ENCODE assay signal across 34 cellular contexts in the genomic region with DNA sequence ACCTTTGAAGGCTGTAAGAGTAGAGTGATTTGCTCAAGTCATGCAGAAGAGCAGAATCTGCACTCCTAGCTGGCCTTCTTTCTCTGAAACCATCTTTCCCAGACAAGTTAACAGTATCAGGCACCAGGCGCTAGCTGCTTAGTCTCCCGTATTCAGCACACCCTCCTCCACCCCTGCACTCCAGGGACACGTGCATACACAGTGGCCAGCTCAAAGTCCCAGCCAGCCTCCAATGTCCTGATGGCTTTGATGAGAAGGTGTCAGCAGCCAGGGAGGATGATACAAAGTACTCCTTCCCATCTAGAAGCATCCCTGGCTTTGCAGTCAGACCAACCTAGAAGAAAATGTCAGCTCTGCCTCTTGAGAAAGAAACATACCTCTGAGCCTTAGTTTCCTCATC.
"Had no signal": no experiment of that assay in that cellular context is flagged by ENCODE, and none has a peak within 500 bp of the region (broad histone marks: within the 10 kb centered on the region; RNA-seq: fewer than 3 reads in every experiment).

No MANE protein-coding gene starts in this region.

- H3K27ac Mint-ChIP-seq: activated B cell treated with CpG ODN at 0.5 μM for 24 hours; activated CD8-positive, alpha-beta T cell treated with anti-CD3 and anti-CD28 coated beads for 36 hours; activated naive CD4-positive, alpha-beta T cell treated with anti-CD3 and anti-CD28 coated beads, Interleukin-2, amount 10 ng/mL, durations not matched to agents 7 days and 5 days; activated naive CD8-positive, alpha-beta T cell treated with anti-CD3 and anti-CD28 coated beads, Interleukin-2, amount 10 ng/mL, durations not matched to agents 7 days and 5 days; activated T-cell treated with anti-CD3 and anti-CD28 coated beads, Interleukin-2, amount 50 U/mL, for 24 hours; activated T-cell treated with anti-CD3 and anti-CD28 coated beads, Interleukin-2, amount 50 U/mL, for 72 hours; brain; dendritic cell treated with granulocyte-macrophage colony-stimulating factor and Interleukin-4, amounts not matched to agents 40 ng/mL and 50 ng/mL, for 4 days; endodermal cell; T-cell; T-helper 1 cell treated with Interleukin-12 subunit alpha and Interleukin-12 subunit beta and Interleukin-4 antibody, amounts not matched to agents 30 μg/mL and 1 μg/mL, for 36 hours had no signal

- H3K27me3 Mint-ChIP-seq: activated naive CD4-positive, alpha-beta T cell treated with anti-CD3 and anti-CD28 coated beads, Interleukin-2, amount 10 ng/mL, durations not matched to agents 7 days and 5 days; activated naive CD8-positive, alpha-beta T cell treated with anti-CD3 and anti-CD28 coated beads, Interleukin-2, amount 10 ng/mL, durations not matched to agents 7 days and 5 days; activated T-cell treated with anti-CD3 and anti-CD28 coated beads, Interleukin-2, amount 50 U/mL, for 24 hours; central memory CD8-positive, alpha-beta T cell; dendritic cell treated with granulocyte-macrophage colony-stimulating factor and Interleukin-4, amounts not matched to agents 40 ng/mL and 50 ng/mL, for 4 days; T-cell had no signal

- H3K27ac ChIP-seq: ascending aorta, breast epithelium, coronary artery, dorsolateral prefrontal cortex, esophagus muscularis mucosa, foreskin keratinocyte, gastrocnemius medialis, WERI-Rb-1 had no signal

- DNase-seq: activated B cell treated with CpG ODN at 0.5 μM for 24 hours; activated CD4-positive, alpha-beta T cell treated with anti-CD3 and anti-CD28 coated beads for 48 hours; activated CD4-positive, alpha-beta T cell treated with anti-CD3 and anti-CD28 coated beads, Interleukin-2, amount 50 U/mL, for 1 hour; activated CD4-positive, alpha-beta T cell treated with anti-CD3 and anti-CD28 coated beads, Interleukin-2, amount 50 U/mL, for 48 hours; activated CD8-positive, alpha-beta memory T cell treated with anti-CD3 and anti-CD28 coated beads for 24 hours; activated CD8-positive, alpha-beta memory T cell treated with anti-CD3 and anti-CD28 coated beads, Interleukin-2, amount 50 U/mL, for 4 hours; activated CD8-positive, alpha-beta T cell treated with anti-CD3 and anti-CD28 coated beads for 36 hours; activated gamma-delta T cell; activated naive CD4-positive, alpha-beta T cell; activated naive CD4-positive, alpha-beta T cell treated with anti-CD3 and anti-CD28 coated beads, Interleukin-2, amount 10 ng/mL, durations not matched to agents 7 days and 5 days; activated naive CD8-positive, alpha-beta T cell treated with anti-CD3 and anti-CD28 coated beads, Interleukin-2, amount 10 ng/mL, durations not matched to agents 7 days and 5 days; activated T-cell treated with anti-CD3 and anti-CD28 coated beads for 4 hours; activated T-cell treated with anti-CD3 and anti-CD28 coated beads, Interleukin-2, amount 50 U/mL, for 24 hours; activated T-cell treated with anti-CD3 and anti-CD28 coated beads, Interleukin-2, amount 50 U/mL, for 72 hours; dorsolateral prefrontal cortex; effector memory CD4-positive, alpha-beta T cell; endodermal cell; gastrocnemius medialis; glutamatergic neuron; SW 1271; T-cell; T1000; WERI-Rb-1 had no signal

- H3K9me3 Mint-ChIP-seq: activated B cell treated with CpG ODN at 0.5 μM for 24 hours; activated CD8-positive, alpha-beta T cell treated with anti-CD3 and anti-CD28 coated beads for 36 hours; activated naive CD4-positive, alpha-beta T cell treated with anti-CD3 and anti-CD28 coated beads, Interleukin-2, amount 10 ng/mL, durations not matched to agents 7 days and 5 days; activated naive CD4-positive, alpha-beta T cell treated with anti-CD3 and anti-CD28 coated beads, Interleukin-2, amount 50 U/mL, for 72 hours; activated naive CD8-positive, alpha-beta T cell treated with anti-CD3 and anti-CD28 coated beads, Interleukin-2, amount 10 ng/mL, durations not matched to agents 7 days and 5 days; activated T-cell treated with anti-CD3 and anti-CD28 coated beads, Interleukin-2, amount 50 U/mL, for 24 hours; activated T-cell treated with anti-CD3 and anti-CD28 coated beads, Interleukin-2, amount 50 U/mL, for 72 hours; brain; central memory CD8-positive, alpha-beta T cell; dendritic cell treated with granulocyte-macrophage colony-stimulating factor and Interleukin-4, amounts not matched to agents 40 ng/mL and 50 ng/mL, for 4 days; endodermal cell; T-cell; T-helper 1 cell treated with Interleukin-12 subunit alpha and Interleukin-12 subunit beta and Interleukin-4 antibody, amounts not matched to agents 30 μg/mL and 1 μg/mL, for 36 hours had no signal

- H3K4me3 ChIP-seq: ascending aorta, breast epithelium, coronary artery, dorsolateral prefrontal cortex, esophagus muscularis mucosa, gastrocnemius medialis had no signal

- H3K4me1 ChIP-seq: breast epithelium, foreskin keratinocyte had no signal

- ATAC-seq: activated CD4-positive, CD25-positive, alpha-beta regulatory T cell treated with anti-CD3 and anti-CD28 coated beads, Interleukin-2, amount 50 U/mL, for 24 hours; activated CD8-positive, alpha-beta T cell treated with anti-CD3 and anti-CD28 coated beads for 36 hours; activated naive CD4-positive, alpha-beta T cell treated with anti-CD3 and anti-CD28 coated beads, Interleukin-2, amount 50 U/mL, for 72 hours; activated T-cell treated with anti-CD3 and anti-CD28 coated beads, Interleukin-2, amount 50 U/mL, for 72 hours; foreskin keratinocyte; gastrocnemius medialis; T-cell had no signal

- H3K9me3 ChIP-seq: ascending aorta, breast epithelium, esophagus muscularis mucosa, gastrocnemius medialis had no signal

- H3K4me1 Mint-ChIP-seq: activated B cell treated with CpG ODN at 0.5 μM for 24 hours; activated naive CD4-positive, alpha-beta T cell treated with anti-CD3 and anti-CD28 coated beads, Interleukin-2, amount 10 ng/mL, durations not matched to agents 7 days and 5 days; activated naive CD8-positive, alpha-beta T cell treated with anti-CD3 and anti-CD28 coated beads, Interleukin-2, amount 10 ng/mL, durations not matched to agents 7 days and 5 days; central memory CD8-positive, alpha-beta T cell; endodermal cell; T-cell had no signal

- H3K36me3 ChIP-seq: ascending aorta, breast epithelium, esophagus muscularis mucosa, gastrocnemius medialis, WERI-Rb-1 had no signal

- H3K36me3 Mint-ChIP-seq: activated naive CD4-positive, alpha-beta T cell treated with anti-CD3 and anti-CD28 coated beads, Interleukin-2, amount 10 ng/mL, durations not matched to agents 7 days and 5 days; activated naive CD4-positive, alpha-beta T cell treated with anti-CD3 and anti-CD28 coated beads, Interleukin-2, amount 50 U/mL, for 72 hours; activated naive CD8-positive, alpha-beta T cell treated with anti-CD3 and anti-CD28 coated beads, Interleukin-2, amount 10 ng/mL, durations not matched to agents 7 days and 5 days; brain had no signal

- H3K27me3 ChIP-seq: ascending aorta, breast epithelium, dorsolateral prefrontal cortex, esophagus muscularis mucosa, gastrocnemius medialis had no signal

- H3K4me3 Mint-ChIP-seq: activated B cell treated with CpG ODN at 0.5 μM for 24 hours; activated CD8-positive, alpha-beta T cell treated with anti-CD3 and anti-CD28 coated beads for 36 hours; activated naive CD4-positive, alpha-beta T cell treated with anti-CD3 and anti-CD28 coated beads, Interleukin-2, amount 10 ng/mL, durations not matched to agents 7 days and 5 days; activated naive CD8-positive, alpha-beta T cell treated with anti-CD3 and anti-CD28 coated beads, Interleukin-2, amount 10 ng/mL, durations not matched to agents 7 days and 5 days; activated T-cell treated with anti-CD3 and anti-CD28 coated beads, Interleukin-2, amount 50 U/mL, for 24 hours; activated T-cell treated with anti-CD3 and anti-CD28 coated beads, Interleukin-2, amount 50 U/mL, for 72 hours; brain; central memory CD8-positive, alpha-beta T cell; dendritic cell treated with granulocyte-macrophage colony-stimulating factor and Interleukin-4, amounts not matched to agents 40 ng/mL and 50 ng/mL, for 4 days; endodermal cell; T-cell; T-helper 1 cell treated with Interleukin-12 subunit alpha and Interleukin-12 subunit beta and Interleukin-4 antibody, amounts not matched to agents 30 μg/mL and 1 μg/mL, for 36 hours had no signal
